Comparison of ENCODE assay signal across 29 cellular contexts in the genomic region with DNA sequence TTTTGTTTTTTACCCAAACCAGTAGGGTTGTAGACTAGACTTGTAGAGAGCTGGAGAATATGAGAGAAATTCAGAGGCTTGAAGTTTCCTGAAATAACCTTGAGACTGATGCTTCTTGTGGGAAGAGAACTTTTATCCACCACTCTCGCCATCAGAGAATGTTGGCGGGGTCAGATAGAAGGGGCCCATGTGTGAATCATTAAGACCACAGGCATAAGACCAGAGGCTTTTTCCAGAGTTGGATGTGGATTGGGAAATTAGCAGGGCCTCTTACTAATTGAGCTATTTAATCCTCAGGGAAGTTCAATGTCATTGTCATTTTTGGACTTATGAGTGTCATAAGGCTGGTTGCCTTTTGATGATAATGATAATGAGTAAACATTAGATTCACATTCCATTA.
"Had no signal": no experiment of that assay in that cellular context is flagged by ENCODE, and none has a peak within 500 bp of the region (broad histone marks: within the 10 kb centered on the region; RNA-seq: fewer than 3 reads in every experiment).

No MANE protein-coding gene starts in this region.

- H3K27ac ChIP-seq: cardiac muscle cell, Peyer's patch, SJSA1 had no signal

- H3K9me3 ChIP-seq: MG63, Peyer's patch, SJSA1, SK-N-SH had no signal

- H3K4me3 Mint-ChIP-seq: activated CD4-positive, alpha-beta T cell treated with anti-CD3 and anti-CD28 coated beads, Interleukin-2, amount 10 ng/mL, durations not matched to agents 7 days and 5 days; activated CD8-positive, alpha-beta T cell treated with anti-CD3 and anti-CD28 coated beads, Interleukin-2, amount 10 ng/mL, durations not matched to agents 7 days and 5 days; activated naive CD4-positive, alpha-beta T cell treated with anti-CD3 and anti-CD28 coated beads, Interleukin-2, amount 50 U/mL, for 24 hours; activated naive CD8-positive, alpha-beta T cell treated with anti-CD3 and anti-CD28 coated beads, Interleukin-2, amount 10 ng/mL, durations not matched to agents 7 days and 5 days; activated T-cell treated with anti-CD3 and anti-CD28 coated beads, Interleukin-2, amount 50 U/mL, for 24 hours; central memory CD8-positive, alpha-beta T cell; T-helper 1 cell treated with Interleukin-12 subunit alpha and Interleukin-12 subunit beta and Interleukin-4 antibody, amounts not matched to agents 30 μg/mL and 1 μg/mL, for 36 hours; T-helper 2 cell treated with Interferon-gamma antibody and Interleukin-4, amounts not matched to agents 5 μg/mL and 100 μg/mL, for 36 hours had no signal

- H3K4me1 Mint-ChIP-seq: activated CD4-positive, alpha-beta T cell treated with anti-CD3 and anti-CD28 coated beads, Interleukin-2, amount 10 ng/mL, durations not matched to agents 7 days and 5 days; activated naive CD4-positive, alpha-beta T cell treated with anti-CD3 and anti-CD28 coated beads, Interleukin-2, amount 50 U/mL, for 24 hours; activated naive CD8-positive, alpha-beta T cell treated with anti-CD3 and anti-CD28 coated beads, Interleukin-2, amount 10 ng/mL, durations not matched to agents 7 days and 5 days; central memory CD8-positive, alpha-beta T cell had no signal

- H3K4me1 ChIP-seq: Peyer's patch, SJSA1 had no signal

- H3K9me3 Mint-ChIP-seq: activated CD4-positive, alpha-beta T cell treated with anti-CD3 and anti-CD28 coated beads, Interleukin-2, amount 10 ng/mL, durations not matched to agents 7 days and 5 days; activated naive CD4-positive, alpha-beta T cell treated with anti-CD3 and anti-CD28 coated beads, Interleukin-2, amount 50 U/mL, for 24 hours; activated naive CD8-positive, alpha-beta T cell treated with anti-CD3 and anti-CD28 coated beads, Interleukin-2, amount 10 ng/mL, durations not matched to agents 7 days and 5 days; activated T-cell treated with anti-CD3 and anti-CD28 coated beads, Interleukin-2, amount 50 U/mL, for 24 hours; activated T-helper 2 cell treated with anti-CD3 and anti-CD28 coated beads, Interferon-gamma antibody, Interleukin-2, Interleukin-4, amounts not matched to agents 10 μg/mL and 5 μg/mL and 100 μg/mL, durations not matched to agents 14 hours and 24 hours and 36 hours; T-helper 2 cell treated with Interferon-gamma antibody and Interleukin-4, amounts not matched to agents 5 μg/mL and 100 μg/mL, for 36 hours had no signal

- H3K27me3 Mint-ChIP-seq: activated CD4-positive, alpha-beta T cell treated with anti-CD3 and anti-CD28 coated beads, Interleukin-2, amount 10 ng/mL, durations not matched to agents 7 days and 5 days; activated naive CD4-positive, alpha-beta T cell treated with anti-CD3 and anti-CD28 coated beads, Interleukin-2, amount 50 U/mL, for 24 hours; activated naive CD8-positive, alpha-beta T cell treated with anti-CD3 and anti-CD28 coated beads, Interleukin-2, amount 10 ng/mL, durations not matched to agents 7 days and 5 days; activated T-cell treated with anti-CD3 and anti-CD28 coated beads, Interleukin-2, amount 50 U/mL, for 24 hours; central memory CD8-positive, alpha-beta T cell had no signal

- H3K36me3 ChIP-seq: cardiac muscle cell, MG63, Peyer's patch, SJSA1 had no signal

- H3K9ac ChIP-seq: SK-N-SH had no signal

- DNase-seq: activated CD4-positive, alpha-beta T cell treated with anti-CD3 and anti-CD28 coated beads, Interleukin-2, amount 10 ng/mL, durations not matched to agents 7 days and 5 days; activated CD4-positive, alpha-beta T cell treated with anti-CD3 and anti-CD28 coated beads, Interleukin-2, amount 50 U/mL, for 48 hours; activated CD8-positive, alpha-beta T cell treated with anti-CD3 and anti-CD28 coated beads, Interleukin-2, amount 10 ng/mL, durations not matched to agents 7 days and 5 days; activated gamma-delta T cell; activated naive CD4-positive, alpha-beta T cell treated with Interleukin-2 at 50 U/mL for 16 hours; activated naive CD8-positive, alpha-beta T cell treated with anti-CD3 and anti-CD28 coated beads, Interleukin-2, amount 10 ng/mL, durations not matched to agents 7 days and 5 days; activated T-cell treated with anti-CD3 and anti-CD28 coated beads, Interleukin-2, amount 50 U/mL, for 24 hours; Kasumi-1; KG1; MG63; NCI-H1048; NCI-H1105 treated with DMSO at 0.1 percent for 48 hours; NCI-H1436; NCI-H1694; NCI-H2029; NCI-H345; NCI-H524 treated with DMSO at 0.1 percent for 48 hours; PC-3; Peyer's patch; RPMI8226; SHP77 treated with DMSO at 0.1 percent for 48 hours; SK-N-SH had no signal

- H3K27me3 ChIP-seq: cardiac muscle cell, MG63, Peyer's patch, SJSA1 had no signal

- H3K27ac Mint-ChIP-seq: activated CD4-positive, alpha-beta T cell treated with anti-CD3 and anti-CD28 coated beads, Interleukin-2, amount 10 ng/mL, durations not matched to agents 7 days and 5 days; activated CD8-positive, alpha-beta T cell treated with anti-CD3 and anti-CD28 coated beads, Interleukin-2, amount 10 ng/mL, durations not matched to agents 7 days and 5 days; activated naive CD4-positive, alpha-beta T cell treated with anti-CD3 and anti-CD28 coated beads, Interleukin-2, amount 50 U/mL, for 24 hours; activated naive CD8-positive, alpha-beta T cell treated with anti-CD3 and anti-CD28 coated beads, Interleukin-2, amount 10 ng/mL, durations not matched to agents 7 days and 5 days; activated T-cell treated with anti-CD3 and anti-CD28 coated beads, Interleukin-2, amount 50 U/mL, for 24 hours; activated T-helper 2 cell treated with anti-CD3 and anti-CD28 coated beads, Interferon-gamma antibody, Interleukin-2, Interleukin-4, amounts not matched to agents 10 μg/mL and 5 μg/mL and 100 μg/mL, durations not matched to agents 14 hours and 24 hours and 36 hours; T-helper 1 cell treated with Interleukin-12 subunit alpha and Interleukin-12 subunit beta and Interleukin-4 antibody, amounts not matched to agents 30 μg/mL and 1 μg/mL, for 36 hours; T-helper 2 cell treated with Interferon-gamma antibody and Interleukin-4, amounts not matched to agents 5 μg/mL and 100 μg/mL, for 36 hours had no signal

- H3K4me3 ChIP-seq: cardiac muscle cell, MG63, Peyer's patch, SJSA1 had no signal

- ATAC-seq: activated CD8-positive, alpha-beta T cell treated with anti-CD3 and anti-CD28 coated beads, Interleukin-2, amount 10 ng/mL, durations not matched to agents 7 days and 5 days; PC-3 had no signal

- H3K4me2 ChIP-seq: SK-N-SH had no signal

- H3K36me3 Mint-ChIP-seq: activated naive CD4-positive, alpha-beta T cell treated with anti-CD3 and anti-CD28 coated beads, Interleukin-2, amount 50 U/mL, for 24 hours; activated naive CD8-positive, alpha-beta T cell treated with anti-CD3 and anti-CD28 coated beads, Interleukin-2, amount 10 ng/mL, durations not matched to agents 7 days and 5 days had no signal
